Comparison of ENCODE assay signal across 8 cellular contexts in the genomic region with DNA sequence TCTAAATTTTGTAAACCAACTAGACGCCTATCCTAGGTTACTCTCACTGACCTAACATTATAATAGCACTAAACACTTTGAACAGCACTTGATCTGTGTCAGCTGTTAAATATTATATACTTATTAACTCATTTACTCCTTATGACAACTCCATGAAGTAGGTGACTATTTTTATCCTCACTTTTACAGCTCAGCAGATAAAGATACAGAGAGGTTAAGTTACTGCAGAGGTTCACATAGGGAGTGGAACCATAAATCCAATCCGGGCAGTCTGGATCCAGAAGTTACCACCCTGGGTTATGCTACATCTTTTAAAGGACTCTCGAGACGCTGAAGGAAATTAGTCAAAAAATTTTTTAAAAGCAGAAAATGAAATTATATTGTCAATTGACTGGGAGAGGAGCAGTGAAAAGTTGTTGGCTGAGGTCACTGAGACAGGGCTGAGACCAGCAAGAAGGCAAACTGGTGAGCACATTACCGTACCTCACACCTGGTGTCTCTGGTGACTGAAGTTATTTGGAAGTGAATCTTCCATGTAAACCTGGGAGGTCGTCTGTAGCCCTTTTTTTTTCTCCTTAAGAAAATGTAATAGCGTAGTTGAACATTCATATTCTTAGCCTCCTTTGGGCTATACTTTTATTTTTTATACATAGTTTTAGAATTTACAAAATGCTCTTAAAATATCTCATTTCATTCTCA. TPM values are rescaled to one million over a fixed set of nuclear protein-coding genes. Genes with fewer than 3 reads are reported as not detected.
A peak's percentile ranks its signal among the peaks of the same experiment; 100 is the strongest.
DNase-seq lines count a peak whose midpoint lies in the region; ATAC-seq and TF ChIP-seq lines count a peak whose summit lies in the region.

No MANE protein-coding gene starts in this region.

- peak overlapping the region; percentile 79 for H3K4me3 Mint-ChIP-seq in activated T-helper 2 cell treated with anti-CD3 and anti-CD28 coated beads, Interferon-gamma antibody, Interleukin-2, Interleukin-4, amounts not matched to agents 10 μg/mL and 5 μg/mL and 100 μg/mL, durations not matched to agents 14 hours and 24 hours and 36 hours (ENCODE audit: low read depth)
- peak overlapping the region; percentile 87 to 94 for H3K4me3 Mint-ChIP-seq in stimulated activated naive CD8-positive, alpha-beta T cell treated with anti-CD3 and anti-CD28 coated beads, Interleukin-15, amount 100 ng/mL, for 72 hours

- intact Hi-C loops in activated T-helper 2 cell treated with anti-CD3 and anti-CD28 coated beads, Interferon-gamma antibody, Interleukin-2, Interleukin-4, amounts not matched to agents 10 μg/mL and 5 μg/mL and 100 μg/mL, durations not matched to agents 14 hours and 24 hours and 36 hours (cut with micrococcal nuclease) = no loop called here

- H3K4me1 ChIP-seq in SK-N-SH (ENCODE audit: control insufficient read depth in 1 of 2, insufficient read depth in 2 of 2, low read depth in 1 of 2, low read length in 1 of 2) = peaks cover 9 to 16% of the 10 kb centered on the region in 2 experiments; a peak in 3 of 4 replicates

- CTCF ChIA-PET in SK-N-SH (lab: Yijun Ruan, JAX) = interaction anchor here (1.1 to 1.2 kb wide), 2 partner anchors 127 to 253 kb away, joined by 4 to 7 read pairs; partner anchors contain the start of gene M6PR

- ATAC-seq in SK-N-SH treated with all-trans-retinoic acid at 6 μM for 48 hours = no peak
- no peak for ATAC-seq in stimulated activated naive CD8-positive, alpha-beta T cell treated with anti-CD3 and anti-CD28 coated beads, Interleukin-15, amount 100 ng/mL, for 72 hours

- peak overlapping the region; percentile 77 to 86 for H3K27ac ChIP-seq in SK-N-SH (ENCODE audit: low read depth in 2 of 2, low read length in 1 of 2)

- no peaks in the 10 kb centered on the region for H3K27me3 ChIP-seq in SK-N-SH (ENCODE audit: insufficient read depth)

- 57% methylated on average over 7 of the region's 7 CpGs for WGBS in SK-N-SH (ENCODE audit: low lambda C conversion rate)

- peak overlapping the region; percentile 96 for H2AFZ ChIP-seq in SK-N-SH (ENCODE audit: low read depth)

- peaks cover 19% of the 10 kb centered on the region for H4K20me1 ChIP-seq in SK-N-SH (ENCODE audit: insufficient read depth)

- peaks cover 63% of the 10 kb centered on the region for H3K27me3 Mint-ChIP-seq in activated T-helper 2 cell treated with anti-CD3 and anti-CD28 coated beads, Interferon-gamma antibody, Interleukin-2, Interleukin-4, amounts not matched to agents 10 μg/mL and 5 μg/mL and 100 μg/mL, durations not matched to agents 14 hours and 24 hours and 36 hours (ENCODE audit: low read depth)
- no peaks in the 10 kb centered on the region for H3K27me3 Mint-ChIP-seq in stimulated activated naive CD8-positive, alpha-beta T cell treated with anti-CD3 and anti-CD28 coated beads, Interleukin-15, amount 100 ng/mL, for 72 hours

- DNase-seq in SK-N-SH (no peak), KG1 (lab: John Stamatoyannopoulos, UW) (no peak), AML-193 (lab: John Stamatoyannopoulos, UW) (no peak)
- no peak for DNase-seq in activated T-helper 2 cell treated with anti-CD3 and anti-CD28 coated beads, Interferon-gamma antibody, Interleukin-2, Interleukin-4, amounts not matched to agents 10 μg/mL and 5 μg/mL and 100 μg/mL, durations not matched to agents 14 hours and 24 hours and 36 hours (ENCODE audit: low spot score)
- no peak for DNase-seq in stimulated activated naive CD8-positive, alpha-beta T cell treated with anti-CD3 and anti-CD28 coated beads, Interleukin-15, amount 100 ng/mL, for 72 hours
- DNase-seq in activated effector memory CD4-positive, alpha-beta T cell treated with anti-CD3 and anti-CD28 coated beads, Interleukin-2, amount 50 U/mL, for 16 hours = no peak

- TF ChIP-seq RAD21 in SK-N-SH (IDR thresholded peaks at IDR 0.05; ENCODE audit: low read length) = no peak

- H3K27ac Mint-ChIP-seq in activated T-helper 2 cell treated with anti-CD3 and anti-CD28 coated beads, Interferon-gamma antibody, Interleukin-2, Interleukin-4, amounts not matched to agents 10 μg/mL and 5 μg/mL and 100 μg/mL, durations not matched to agents 14 hours and 24 hours and 36 hours = no peak overlapping the region
- peak overlapping the region; percentile 12 to 83 for H3K27ac Mint-ChIP-seq in stimulated activated naive CD8-positive, alpha-beta T cell treated with anti-CD3 and anti-CD28 coated beads, Interleukin-15, amount 100 ng/mL, for 72 hours

- H3K36me3 ChIP-seq in SK-N-SH (replicated peaks in 1 of 2; ENCODE audit: control insufficient read depth in 1 of 2, insufficient read depth in 2 of 2, low read length in 1 of 2) = peaks cover 6% of the 10 kb centered on the region in 2 experiments

- H3K9me3 ChIP-seq in SK-N-SH (no peaks in the 10 kb centered on the region), iPS-18c (ENCODE audit: control insufficient read depth, insufficient read depth, low read length) (no peaks in the 10 kb centered on the region)

- TF ChIP-seq CTCF in SK-N-SH (IDR thresholded peaks at IDR 0.05) = no peak

- peaks cover 9% of the 10 kb centered on the region for H3K4me1 Mint-ChIP-seq in activated T-helper 2 cell treated with anti-CD3 and anti-CD28 coated beads, Interferon-gamma antibody, Interleukin-2, Interleukin-4, amounts not matched to agents 10 μg/mL and 5 μg/mL and 100 μg/mL, durations not matched to agents 14 hours and 24 hours and 36 hours (ENCODE audit: low read depth)
- H3K4me1 Mint-ChIP-seq in stimulated activated naive CD8-positive, alpha-beta T cell treated with anti-CD3 and anti-CD28 coated beads, Interleukin-15, amount 100 ng/mL, for 72 hours = peaks cover 37% of the 10 kb centered on the region

- peak overlapping the region; percentile 93 for H3K4me2 ChIP-seq in SK-N-SH

- no peaks in the 10 kb centered on the region for H3K9me3 Mint-ChIP-seq in activated T-helper 2 cell treated with anti-CD3 and anti-CD28 coated beads, Interferon-gamma antibody, Interleukin-2, Interleukin-4, amounts not matched to agents 10 μg/mL and 5 μg/mL and 100 μg/mL, durations not matched to agents 14 hours and 24 hours and 36 hours
- H3K9me3 Mint-ChIP-seq in stimulated activated naive CD8-positive, alpha-beta T cell treated with anti-CD3 and anti-CD28 coated beads, Interleukin-15, amount 100 ng/mL, for 72 hours = no peaks in the 10 kb centered on the region

- no peak for TF ChIP-seq EP300 in SK-N-SH (IDR thresholded peaks at IDR 0.05; ENCODE audit: borderline replicate concordance in 1 of 2, low read depth in 1 of 2, low read length in 1 of 2)

- POLR2A ChIA-PET in SK-N-SH (lab: Yijun Ruan, JAX) = no interaction called here

- H3K4me3 ChIP-seq in SK-N-SH (ENCODE audit: low read depth in 2 of 2, low read length in 1 of 2) = peak overlapping the region; percentile 91
- H3K4me3 ChIP-seq in iPS-18c (ENCODE audit: insufficient read depth, low read depth, low read length) = peak overlapping the region; percentile 81

- peaks cover 20% of the 10 kb centered on the region for H3F3A ChIP-seq in SK-N-SH (replicated peaks; ENCODE audit: insufficient read depth)

- H3K9me2 ChIP-seq in SK-N-SH = no peaks in the 10 kb centered on the region

- peaks cover 30% of the 10 kb centered on the region for H3K79me2 ChIP-seq in SK-N-SH (ENCODE audit: insufficient read depth)

- H3K9ac ChIP-seq in SK-N-SH = peak overlapping the region; percentile 97

- peaks cover 2% of the 10 kb centered on the region for H3K36me3 Mint-ChIP-seq in activated T-helper 2 cell treated with anti-CD3 and anti-CD28 coated beads, Interferon-gamma antibody, Interleukin-2, Interleukin-4, amounts not matched to agents 10 μg/mL and 5 μg/mL and 100 μg/mL, durations not matched to agents 14 hours and 24 hours and 36 hours (ENCODE audit: low read depth)

TF ChIP-seq in SK-N-SH, 30 proteins besides CTCF, POLR2A, EP300 and RAD21 (continues in another document):
- TF ChIP-seq GATA2 (CRISPR knock-in tag; IDR thresholded peaks at IDR 0.05) = no peak
- TF ChIP-seq EZH2phosphoT487 (IDR thresholded peaks at IDR 0.05; ENCODE audit: borderline replicate concordance, low read depth) = no peak
- no peak for TF ChIP-seq NRF1 (IDR thresholded peaks at IDR 0.05; ENCODE audit: low read depth, low read length)
- TF ChIP-seq POLR2AphosphoS5 (IDR thresholded peaks at IDR 0.05; ENCODE audit: low read depth, low read length) = no peak
- TF ChIP-seq, protein P1, sequence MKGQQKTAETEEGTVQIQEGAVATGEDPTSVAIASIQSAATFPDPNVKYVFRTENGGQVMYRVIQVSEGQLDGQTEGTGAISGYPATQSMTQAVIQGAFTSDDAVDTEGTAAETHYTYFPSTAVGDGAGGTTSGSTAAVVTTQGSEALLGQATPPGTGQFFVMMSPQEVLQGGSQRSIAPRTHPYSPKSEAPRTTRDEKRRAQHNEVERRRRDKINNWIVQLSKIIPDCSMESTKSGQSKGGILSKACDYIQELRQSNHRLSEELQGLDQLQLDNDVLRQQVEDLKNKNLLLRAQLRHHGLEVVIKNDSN (IDR thresholded peaks at IDR 0.05; ENCODE audit: borderline replicate concordance, low read depth) = no peak

TF ChIP-seq in SK-N-SH treated with all-trans-retinoic acid at 6 μM for 48 hours, 23 proteins besides CTCF, POLR2A, EP300 and RAD21 (continues in another document):
- TF ChIP-seq ZC3H10 (CRISPR knock-in tag; IDR thresholded peaks at IDR 0.05) = no peak
- TF ChIP-seq, protein P2, sequence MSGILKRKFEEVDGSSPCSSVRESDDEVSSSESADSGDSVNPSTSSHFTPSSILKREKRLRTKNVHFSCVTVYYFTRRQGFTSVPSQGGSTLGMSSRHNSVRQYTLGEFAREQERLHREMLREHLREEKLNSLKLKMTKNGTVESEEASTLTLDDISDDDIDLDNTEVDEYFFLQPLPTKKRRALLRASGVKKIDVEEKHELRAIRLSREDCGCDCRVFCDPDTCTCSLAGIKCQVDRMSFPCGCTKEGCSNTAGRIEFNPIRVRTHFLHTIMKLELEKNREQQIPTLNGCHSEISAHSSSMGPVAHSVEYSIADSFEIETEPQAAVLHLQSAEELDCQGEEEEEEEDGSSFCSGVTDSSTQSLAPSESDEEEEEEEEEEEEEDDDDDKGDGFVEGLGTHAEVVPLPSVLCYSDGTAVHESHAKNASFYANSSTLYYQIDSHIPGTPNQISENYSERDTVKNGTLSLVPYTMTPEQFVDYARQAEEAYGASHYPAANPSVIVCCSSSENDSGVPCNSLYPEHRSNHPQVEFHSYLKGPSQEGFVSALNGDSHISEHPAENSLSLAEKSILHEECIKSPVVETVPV (CRISPR knock-in tag; IDR thresholded peaks at IDR 0.05) = no peak
- TF ChIP-seq CSDC2 (CRISPR knock-in tag; IDR thresholded peaks at IDR 0.05) = no peak
- no peak for TF ChIP-seq ISL1 (CRISPR knock-in tag; IDR thresholded peaks at IDR 0.05)

RNA-seq across cellular contexts. Expression of gene RIMKLB, which starts 1.2 kb away (rescaled TPM):
- 24.5 and 33.3 TPM in 2 replicates for polyA plus RNA-seq in SK-N-SH (2012; rRNA removed)
- 18.4 and 25.4 TPM in 2 replicates for polyA plus RNA-seq in SK-N-SH (2012; cell fraction: cytosol; rRNA removed)
- polyA plus RNA-seq in SK-N-SH (2012; cell fraction: nucleus; rRNA removed) = 73.1 and 111 TPM in 2 replicates
- total RNA-seq in activated T-helper 2 cell treated with anti-CD3 and anti-CD28 coated beads, Interferon-gamma antibody, Interleukin-2, Interleukin-4, amounts not matched to agents 10 μg/mL and 5 μg/mL and 100 μg/mL, durations not matched to agents 14 hours and 24 hours and 36 hours = 0.52 and 0.53 TPM in 2 replicates

RNA-seq across cellular contexts. Expression of gene MFAP5, which starts 33.9 kb away (rescaled TPM):
- polyA plus RNA-seq in SK-N-SH (2012; rRNA removed) = 19.1 and 34.8 TPM in 2 replicates
- 18.8 and 24.3 TPM in 2 replicates for polyA plus RNA-seq in SK-N-SH (2012; cell fraction: cytosol; rRNA removed)
- 23.4 and 52.1 TPM in 2 replicates for polyA plus RNA-seq in SK-N-SH (2012; cell fraction: nucleus; rRNA removed)
- not detected in 2 replicates for total RNA-seq in activated T-helper 2 cell treated with anti-CD3 and anti-CD28 coated beads, Interferon-gamma antibody, Interleukin-2, Interleukin-4, amounts not matched to agents 10 μg/mL and 5 μg/mL and 100 μg/mL, durations not matched to agents 14 hours and 24 hours and 36 hours
